15 cellular contexts compared by ENCODE assay signal in genomic region chr3:120640231-120640630, GRCh38. TPM values are rescaled to one million over a fixed set of nuclear protein-coding genes. Genes with fewer than 3 reads are reported as not detected.
DNase-seq lines count a peak whose midpoint lies in the region; TF ChIP-seq lines count a peak whose summit lies in the region.
"Had no signal": no experiment of that assay in that cellular context is flagged by ENCODE, and none has a peak within 500 bp of the region (broad histone marks: within the 10 kb centered on the region; RNA-seq: fewer than 3 reads in every experiment).

No MANE protein-coding gene starts in this region.

- H3K27ac ChIP-seq in WERI-Rb-1, result peak overlapping the region; percentile 59
- no peak overlapping the region for H3K27ac ChIP-seq in effector memory CD4-positive, alpha-beta T cell (ENCODE audit: insufficient read depth, low read length, poor library complexity, severe bottlenecking)
- H3K27ac ChIP-seq: 22Rv1 had no signal

- TF ChIP-seq CTCF in WERI-Rb-1 (IDR thresholded peaks at IDR 0.05; ENCODE audit: low read depth, low read length), result no peak

- no peaks in the 10 kb centered on the region for H3K4me1 ChIP-seq in effector memory CD4-positive, alpha-beta T cell (ENCODE audit: control insufficient read depth, insufficient read depth, low read length, poor library complexity, severe bottlenecking)

- H3K27me3 ChIP-seq in WERI-Rb-1 (ENCODE audit: insufficient read depth, low read depth, severe bottlenecking), result no peaks in the 10 kb centered on the region
- H3K27me3 ChIP-seq in effector memory CD4-positive, alpha-beta T cell (replicated peaks; ENCODE audit: control insufficient read depth, insufficient read depth, low read length, poor library complexity, severe bottlenecking), result no peaks in the 10 kb centered on the region

- no peak overlapping the region for H3K4me3 ChIP-seq in WERI-Rb-1 (ENCODE audit: low read depth, low read length)
- H3K4me3 ChIP-seq in effector memory CD4-positive, alpha-beta T cell (ENCODE audit: insufficient read depth, low read depth, low read length, poor library complexity, severe bottlenecking), result no peak overlapping the region
- H3K4me3 ChIP-seq: K562 had no signal

- H3K9me3 ChIP-seq in WERI-Rb-1 (ENCODE audit: severe bottlenecking), result peaks cover 2% of the 10 kb centered on the region
- no peaks in the 10 kb centered on the region for H3K9me3 ChIP-seq in effector memory CD4-positive, alpha-beta T cell (ENCODE audit: control insufficient read depth, low read length)

- in situ Hi-C loops in G401 (cut with HindIII; ENCODE audit: low sequenced_read_pairs), result no loop called here

- no peaks in the 10 kb centered on the region for H3K36me3 ChIP-seq in WERI-Rb-1
- no peaks in the 10 kb centered on the region for H3K36me3 ChIP-seq in effector memory CD4-positive, alpha-beta T cell (ENCODE audit: control insufficient read depth, insufficient read depth, low read length)

- no peak for TF ChIP-seq POLR2A in erythroblast (IDR thresholded peaks at IDR 0.05; ENCODE audit: low read length)

- DNase-seq in NCI-H2171 treated with DMSO at 0.1 percent for 48 hours (lab: John Stamatoyannopoulos, UW), result peak; percentile 15
- no peak for DNase-seq in NCI-H2171 (lab: John Stamatoyannopoulos, UW)
- DNase-seq in G401 (ENCODE audit: low spot score), result peak; percentile 79
- peak; percentile 69 for DNase-seq in WERI-Rb-1
- DNase-seq in effector memory CD4-positive, alpha-beta T cell, result no peak
- no peak for DNase-seq in HPDE6-E6E7 (ENCODE audit: extremely low spot score)
- no peak for DNase-seq in erythroblast (lab: John Stamatoyannopoulos, UW)
- DNase-seq: Calu3; CD4-positive, alpha-beta T cell; DMS53; HCEC 1CT; HFFc6 had no signal

RNA-seq across cellular contexts. Expression of gene HGD, which starts 41.8 kb away (rescaled TPM):
- not detected in 2 replicates for total RNA-seq in G401 (2014; rRNA removed; shearing (Covaris generic))
- total RNA-seq: H1 had no signal

RNA-seq across cellular contexts. Expression of gene NDUFB4, which starts 44.1 kb away (rescaled TPM):
- total RNA-seq in G401 (2014; rRNA removed; shearing (Covaris generic)), result 127 and 148 TPM in 2 replicates

Comparison
In these comparisons a context has a peak if more than half of its experiments do, and no peak if none do; other contexts are left out.
1. DNase-seq: peak in NCI-H2171 treated with DMSO at 0.1 percent for 48 hours (single experiment), G401 (single experiment) and WERI-Rb-1 (single experiment); none in NCI-H2171 (single experiment), effector memory CD4-positive, alpha-beta T cell (0 of 3), HPDE6-E6E7 (single experiment) and erythroblast (0 of 2).